19 cellular contexts compared by ENCODE assay signal in genomic region chr17:79630821-79631639, GRCh38. TPM values are rescaled to one million over a fixed set of nuclear protein-coding genes. Genes with fewer than 3 reads are reported as not detected.
DNase-seq lines count a peak whose midpoint lies in the region; ATAC-seq and TF ChIP-seq lines count a peak whose summit lies in the region.
"Had no signal": no experiment of that assay in that cellular context is flagged by ENCODE, and none has a peak within 500 bp of the region (broad histone marks: within the 10 kb centered on the region; RNA-seq: fewer than 3 reads in every experiment).

No MANE protein-coding gene starts in this region.

- no peak overlapping the region for H4K91ac ChIP-seq in H9 (ENCODE audit: insufficient read length, low read depth, low read length)

- H3K56ac ChIP-seq in H9 (ENCODE audit: insufficient read length, low read depth, low read length) = no peak overlapping the region

- no peaks in the 10 kb centered on the region for H3F3A ChIP-seq in SK-N-SH (replicated peaks; ENCODE audit: insufficient read depth)

- no peak overlapping the region for H3K4ac ChIP-seq in H9 (ENCODE audit: low read depth, low read length)

- no peak overlapping the region for H3K9ac ChIP-seq in SK-N-SH
- H3K9ac ChIP-seq in H9 (ENCODE audit: extremely low read depth, insufficient read length, low read length) = no peak overlapping the region

- no peak overlapping the region for H3K23ac ChIP-seq in H9 (ENCODE audit: insufficient read length, low read depth, low read length)

- H3K27ac Mint-ChIP-seq in H9 = no peak overlapping the region

- H3K18ac ChIP-seq in H9 (ENCODE audit: insufficient read length, low read depth, low read length) = no peak overlapping the region

- no peak overlapping the region for H2BK5ac ChIP-seq in H9 (ENCODE audit: insufficient read length, low read length)

- no peak overlapping the region for H2BK15ac ChIP-seq in H9 (ENCODE audit: low read depth, low read length)

- no peak overlapping the region for H2BK12ac ChIP-seq in H9 (ENCODE audit: insufficient read length, low read depth, low read length)

- no peak overlapping the region for H3T11ph ChIP-seq in H9 (ENCODE audit: low read length)

- TF ChIP-seq RAD21 in SK-N-SH (IDR thresholded peaks at IDR 0.05; ENCODE audit: low read length) = no peak

- H4K20me1 ChIP-seq in SK-N-SH (ENCODE audit: insufficient read depth) (no peaks in the 10 kb centered on the region), H9 (ENCODE audit: control insufficient read depth, insufficient read depth, insufficient read length) (no peaks in the 10 kb centered on the region)

- H3K27me3 Mint-ChIP-seq in H9 (ENCODE audit: low read depth) = peaks cover 19% of the 10 kb centered on the region

- H4K5ac ChIP-seq in H9 (ENCODE audit: insufficient read length, low read depth, low read length) = no peak overlapping the region

- ATAC-seq in SK-N-SH treated with all-trans-retinoic acid at 6 μM for 48 hours (no peak), left cardiac atrium (no peak), GM21360 (IDR thresholded peaks at IDR 0.05; ENCODE audit: unreplicated experiment) (no peak)

- 45% methylated on average over 21 of the region's 21 CpGs for WGBS in SK-N-SH (ENCODE audit: low lambda C conversion rate)
- WGBS in H9 (ENCODE audit: extremely low coverage, insufficient read length, low lambda C conversion rate) = no CpG with 5 or more reads among the region's 21 CpGs

- H3K4me3 ChIP-seq in SK-N-SH (ENCODE audit: low read depth in 2 of 2, low read length in 1 of 2) = no peak overlapping the region
- H3K4me3 ChIP-seq: spleen, tibial artery had no signal

- H3K36me3 ChIP-seq in SK-N-SH (replicated peaks in 1 of 2; ENCODE audit: control insufficient read depth in 1 of 2, insufficient read depth in 2 of 2, low read length in 1 of 2) = no peaks in the 10 kb centered on the region
- H3K36me3 ChIP-seq: spleen, tibial artery had no signal

- CTCF ChIA-PET in SK-N-SH (lab: Yijun Ruan, JAX) = interaction anchor here (1.1 to 1.4 kb wide), 2 partner anchors 18 to 27 kb away, joined by 4 to 9 read pairs; no protein-coding TSS in a partner anchor

- H3K14ac ChIP-seq in H9 (ENCODE audit: insufficient read depth, low read length) = no peak overlapping the region; the same call in 1 of the 2 replicates

- no peaks in the 10 kb centered on the region for H3K79me1 ChIP-seq in H9 (ENCODE audit: insufficient read depth, low read depth, low read length, poor library complexity, severe bottlenecking)

- H3K9me3 Mint-ChIP-seq in H9 = no peaks in the 10 kb centered on the region

- H3K27me3 ChIP-seq in SK-N-SH (ENCODE audit: insufficient read depth) (peaks cover 25% of the 10 kb centered on the region), H9 (ENCODE audit: insufficient read depth, low read length) (no peaks in the 10 kb centered on the region)

- H2AFZ ChIP-seq in SK-N-SH (ENCODE audit: low read depth) (no peak overlapping the region), H9 (ENCODE audit: low read length) (no peak overlapping the region)

- DNase-seq in SK-N-SH (peak; percentile 22), H9 (peak; percentile 25), left cardiac atrium (peak; percentile 7), posterior vena cava (ENCODE audit: low spot score) (peak; percentile 69), erythroblast (lab: John Stamatoyannopoulos, UW) (no peak), GM03348 (ENCODE audit: low spot score) (no peak)
- DNase-seq: activated naive CD4-positive, alpha-beta T cell treated with anti-CD3 and anti-CD28 coated beads, Interleukin-2, amount 50 U/mL, for 16 hours; foreskin melanocyte; HCEC 1CT; NCI-H1436 treated with DMSO at 0.1 percent for 48 hours; NCI-H774; spleen had no signal

- no peak overlapping the region for H3K4me3 Mint-ChIP-seq in H9

- no peak overlapping the region for H2BK120ac ChIP-seq in H9 (ENCODE audit: low read depth, low read length, poor library complexity, severe bottlenecking)

- no peaks in the 10 kb centered on the region for H3K36me3 Mint-ChIP-seq in H9 (ENCODE audit: insufficient read depth in 1 of 3, low read depth in 3 of 3)

- no peaks in the 10 kb centered on the region for H3K9me3 ChIP-seq in SK-N-SH
- no peaks in the 10 kb centered on the region for H3K9me3 ChIP-seq in H9 (ENCODE audit: control insufficient read depth, low read depth, low read length)
- H3K9me3 ChIP-seq: spleen, tibial artery had no signal

- no peak for TF ChIP-seq POLR2A in erythroblast (IDR thresholded peaks at IDR 0.05; ENCODE audit: low read length)

- H3K9me2 ChIP-seq in SK-N-SH = no peaks in the 10 kb centered on the region

- H2BK20ac ChIP-seq in H9 (ENCODE audit: low read depth, low read length, poor library complexity, severe bottlenecking) = no peak overlapping the region

- H3K27ac ChIP-seq in SK-N-SH (ENCODE audit: low read depth in 2 of 2, low read length in 1 of 2) (no peak overlapping the region), H9 (ENCODE audit: insufficient read length, low read depth, low read length) (no peak overlapping the region)
- H3K27ac ChIP-seq: 22Rv1, C4-2B, spleen, tibial artery had no signal

- peaks cover 9 to 13% of the 10 kb centered on the region in 2 experiments for H3K4me1 Mint-ChIP-seq in H9

- TF ChIP-seq CTCF in SK-N-SH (IDR thresholded peaks at IDR 0.05) = no peak
- TF ChIP-seq CTCF in H9 (conservative IDR thresholded peaks at IDR 0.05) = no peak

- no peaks in the 10 kb centered on the region; a peak in 1 of 4 replicates for H3K4me1 ChIP-seq in SK-N-SH (ENCODE audit: control insufficient read depth in 1 of 2, insufficient read depth in 2 of 2, low read depth in 1 of 2, low read length in 1 of 2)
- no peaks in the 10 kb centered on the region; the same call in 1 of the 2 replicates for H3K4me1 ChIP-seq in H9 (ENCODE audit: insufficient read depth, low read length)
- H3K4me1 ChIP-seq: spleen, tibial artery had no signal

- no peak for TF ChIP-seq EP300 in SK-N-SH (IDR thresholded peaks at IDR 0.05; ENCODE audit: borderline replicate concordance in 1 of 2, low read depth in 1 of 2, low read length in 1 of 2)

- intact Hi-C loops in left cardiac atrium (cut with DNase I) = no loop called here
- intact Hi-C loops in posterior vena cava (cut with DNase I) = no loop called here

- H3K4me2 ChIP-seq in SK-N-SH (no peak overlapping the region), H9 (ENCODE audit: insufficient read depth, insufficient read length, low read length) (no peak overlapping the region)

- POLR2A ChIA-PET in SK-N-SH (lab: Yijun Ruan, JAX) = no interaction called here

- H3K23me2 ChIP-seq in H9 (ENCODE audit: insufficient read length, low read depth, low read length, poor library complexity, severe bottlenecking) = no peaks in the 10 kb centered on the region

- H3K79me2 ChIP-seq in SK-N-SH (ENCODE audit: insufficient read depth) = no peaks in the 10 kb centered on the region
- H3K79me2 ChIP-seq in H9 (ENCODE audit: insufficient read depth, low read length) = no peaks in the 10 kb centered on the region

- no peak overlapping the region for H2AK5ac ChIP-seq in H9 (ENCODE audit: insufficient read length, low read length)

- H4K8ac ChIP-seq in H9 (replicated peaks; ENCODE audit: insufficient read length, low read depth, low read length) = no peak overlapping the region

TF ChIP-seq in SK-N-SH, 30 proteins besides CTCF, POLR2A, EP300 and RAD21 (continues in another document):
- TF ChIP-seq YY1 (IDR thresholded peaks at IDR 0.05; ENCODE audit: low read depth) = no peak
- TF ChIP-seq TEAD4 (IDR thresholded peaks at IDR 0.05; ENCODE audit: borderline replicate concordance, insufficient read depth) = no peak
- no peak for TF ChIP-seq CHD2 (IDR thresholded peaks at IDR 0.05; ENCODE audit: low read length, partially characterized antibody)
- TF ChIP-seq PBX3 (IDR thresholded peaks at IDR 0.05) = no peak
- TF ChIP-seq TCF12 (IDR thresholded peaks at IDR 0.05) = no peak

TF ChIP-seq in SK-N-SH treated with all-trans-retinoic acid at 6 μM for 48 hours, 23 proteins besides CTCF, POLR2A, EP300 and RAD21 (continues in another document):
- TF ChIP-seq PPARA (CRISPR knock-in tag; IDR thresholded peaks at IDR 0.05; ENCODE audit: borderline replicate concordance) = no peak
- TF ChIP-seq ESRRG (CRISPR knock-in tag; IDR thresholded peaks at IDR 0.05) = no peak
- no peak for TF ChIP-seq ZFP3 (CRISPR knock-in tag; IDR thresholded peaks at IDR 0.05)
- TF ChIP-seq CSDC2 (CRISPR knock-in tag; IDR thresholded peaks at IDR 0.05) = no peak
- no peak for TF ChIP-seq TSHZ2 (CRISPR knock-in tag; IDR thresholded peaks at IDR 0.05)
- no peak for TF ChIP-seq RARB (CRISPR knock-in tag; IDR thresholded peaks at IDR 0.05)
- no peak for TF ChIP-seq ZFP30 (CRISPR knock-in tag; IDR thresholded peaks at IDR 0.05)
- TF ChIP-seq ZNF70 (CRISPR knock-in tag; IDR thresholded peaks at IDR 0.05) = no peak
- TF ChIP-seq ARNTL (CRISPR knock-in tag; IDR thresholded peaks at IDR 0.05; ENCODE audit: borderline replicate concordance, low read depth) = no peak
- no peak for TF ChIP-seq ZC3H10 (CRISPR knock-in tag; IDR thresholded peaks at IDR 0.05)
- TF ChIP-seq GLIS3 (CRISPR knock-in tag; IDR thresholded peaks at IDR 0.05) = no peak

RNA-seq across cellular contexts. Expression of gene RBFOX3, which starts 20.2 kb away (rescaled TPM):
- not detected in 2 replicates for polyA plus RNA-seq in SK-N-SH (2012; rRNA removed)
- 0.04 TPM in 1 of 2 replicates, not detected in the other for polyA plus RNA-seq in SK-N-SH (2012; cell fraction: cytosol; rRNA removed)
- polyA plus RNA-seq in SK-N-SH (2012; cell fraction: nucleus; rRNA removed) = 0.04 and 0.12 TPM in 2 replicates
- 10.2 and 12.4 TPM in 2 replicates for total RNA-seq in H9 (2021)
- not detected for total RNA-seq in left cardiac atrium
- total RNA-seq in posterior vena cava = 10 to 100 TPM in 1 of 2 donors, 1 to 10 TPM in 1; 7.1 to 21.6 TPM
- total RNA-seq: lower leg skin, M059J had no signal

Comparison
In these comparisons a context has a peak if more than half of its experiments do, and no peak if none do; other contexts are left out.
1. DNase-seq: peak in SK-N-SH (single experiment), H9 (single experiment), left cardiac atrium (single experiment) and posterior vena cava (single experiment); none in erythroblast (0 of 2) and GM03348 (single experiment).
2. RNA of gene RBFOX3, which starts 20.2 kb away (total RNA-seq): 7.1 to 21.6 TPM in posterior vena cava and 10.2 to 12.4 TPM in H9; not detected in left cardiac atrium; every median in the first group is over 4 times any median in the second.